2 cellular contexts compared by ENCODE assay signal in genomic region chr5:16885635-16886365, GRCh38.
TF ChIP-seq lines count a peak whose summit lies in the region.

No MANE protein-coding gene starts in this region.

TF ChIP-seq in HEK293, 187 proteins besides CTCF, POLR2A, EP300 and RAD21 (continues in another document):
- no peak for TF ChIP-seq SALL2 (tag by site-specific recombination; IDR thresholded peaks at IDR 0.05; ENCODE audit: borderline replicate concordance)
- no peak for TF ChIP-seq ZNF274 (IDR thresholded peaks at IDR 0.05; ENCODE audit: low read length)
- TF ChIP-seq ZNF274 (tag by site-specific recombination; IDR thresholded peaks at IDR 0.05; ENCODE audit: borderline replicate concordance) = no peak
- TF ChIP-seq ZNF366 (tag by site-specific recombination; conservative IDR thresholded peaks at IDR 0.05) = no peak
- TF ChIP-seq ZNF580 (tag by site-specific recombination; IDR thresholded peaks at IDR 0.05) = no peak
- TF ChIP-seq ZBTB17 (tag by site-specific recombination; IDR thresholded peaks at IDR 0.05) = no peak
- TF ChIP-seq ZNF621 (tag by site-specific recombination; IDR thresholded peaks at IDR 0.05) = no peak
- no peak for TF ChIP-seq TRIM28 (IDR thresholded peaks at IDR 0.05; ENCODE audit: borderline replicate concordance, low read length)
- TF ChIP-seq ZNF830 (tag by site-specific recombination; IDR thresholded peaks at IDR 0.05; ENCODE audit: low read depth) = no peak
- TF ChIP-seq ZNF416 (tag by site-specific recombination; IDR thresholded peaks at IDR 0.05) = no peak
- no peak for TF ChIP-seq INSM2 (tag by site-specific recombination; IDR thresholded peaks at IDR 0.05)
- TF ChIP-seq GLIS1 (tag by site-specific recombination; IDR thresholded peaks at IDR 0.05) = peak; percentile 97
- no peak for TF ChIP-seq ZNF146 (tag by site-specific recombination; IDR thresholded peaks at IDR 0.05)
- TF ChIP-seq ZNF335 (tag by site-specific recombination; conservative IDR thresholded peaks at IDR 0.05) = no peak
- TF ChIP-seq ZFP41 (tag by site-specific recombination; IDR thresholded peaks at IDR 0.05; ENCODE audit: borderline replicate concordance) = no peak
- TF ChIP-seq ZNF112 (tag by site-specific recombination; IDR thresholded peaks at IDR 0.05) = no peak
- TF ChIP-seq GLI2 (tag by site-specific recombination; IDR thresholded peaks at IDR 0.05; ENCODE audit: borderline replicate concordance, low read depth) = no peak
- no peak for TF ChIP-seq ZNF391 (tag by site-specific recombination; IDR thresholded peaks at IDR 0.05; ENCODE audit: borderline replicate concordance, low read depth)
- TF ChIP-seq ZNF10 (tag by site-specific recombination; IDR thresholded peaks at IDR 0.05) = 0 out of 2 replicates have a peak, but pooled peaks have one; percentile 33
- TF ChIP-seq ZNF23 (tag by site-specific recombination; IDR thresholded peaks at IDR 0.05; ENCODE audit: borderline replicate concordance) = no peak
- no peak for TF ChIP-seq ZBTB44 (tag by site-specific recombination; IDR thresholded peaks at IDR 0.05)
- TF ChIP-seq ZNF175 (tag by site-specific recombination; IDR thresholded peaks at IDR 0.05) = no peak
- TF ChIP-seq TSHZ1 (tag by site-specific recombination; IDR thresholded peaks at IDR 0.05; ENCODE audit: borderline replicate concordance) = no peak

TF ChIP-seq in GM12878, 131 proteins besides CTCF, POLR2A, EP300 and RAD21:
- no peak for TF ChIP-seq BMI1 (IDR thresholded peaks at IDR 0.05; ENCODE audit: borderline replicate concordance)
- no peak for TF ChIP-seq MXI1 (IDR thresholded peaks at IDR 0.05; ENCODE audit: low read depth, low read length)
- no peak for TF ChIP-seq BCL3 (IDR thresholded peaks at IDR 0.05; ENCODE audit: borderline replicate concordance, insufficient read depth, low read depth, low read length, poor library complexity, severe bottlenecking)
- TF ChIP-seq NKRF (conservative IDR thresholded peaks at IDR 0.05) = no peak
